ENCODE assay signal across 8 cellular contexts in the genomic region with DNA sequence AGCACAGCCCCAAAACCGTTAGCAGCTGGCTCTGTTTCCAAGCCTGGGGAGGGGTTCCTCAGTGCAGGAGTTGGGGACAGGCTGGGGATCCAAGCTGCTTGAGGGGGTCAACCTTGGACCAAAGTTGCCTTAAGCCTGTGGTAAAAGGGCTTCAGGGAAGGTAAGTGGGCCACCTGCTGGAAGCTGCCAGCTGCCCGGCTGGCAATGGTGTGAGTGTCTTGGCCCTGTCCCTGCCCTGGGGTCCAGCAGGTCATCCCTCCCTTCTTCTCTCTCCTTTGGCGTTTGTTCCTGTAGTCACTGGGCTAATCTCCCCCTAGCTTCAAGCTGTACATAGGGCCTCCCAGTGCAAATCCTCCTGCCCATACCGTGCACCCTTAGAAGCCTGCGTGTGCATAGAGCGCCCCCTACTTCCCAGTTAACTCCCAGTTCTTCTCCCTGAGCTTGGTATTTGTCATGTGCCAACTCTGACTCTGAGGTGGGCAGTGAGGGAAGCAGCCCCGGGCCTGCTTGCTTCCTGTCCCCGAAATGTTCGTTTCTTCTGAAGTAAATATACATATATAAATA. TPM values are rescaled to one million over a fixed set of nuclear protein-coding genes. Genes with fewer than 3 reads are reported as not detected.
DNase-seq lines count a peak whose midpoint lies in the region; ATAC-seq and TF ChIP-seq lines count a peak whose summit lies in the region.

No MANE protein-coding gene starts in this region.

- peaks cover 9% of the 10 kb centered on the region for H3K4me1 ChIP-seq in effector memory CD4-positive, alpha-beta T cell (ENCODE audit: control insufficient read depth, insufficient read depth, low read length, poor library complexity, severe bottlenecking)

- ATAC-seq in T-helper 17 cell (no peak), GM19023 (IDR thresholded peaks at IDR 0.05; ENCODE audit: unreplicated experiment) (no peak), HG02970 (IDR thresholded peaks at IDR 0.05; ENCODE audit: low FRiP score, unreplicated experiment) (no peak)

- H3K27ac ChIP-seq in effector memory CD4-positive, alpha-beta T cell (ENCODE audit: insufficient read depth, low read length, poor library complexity, severe bottlenecking), result no peak overlapping the region

- H3K4me3 ChIP-seq in effector memory CD4-positive, alpha-beta T cell (ENCODE audit: insufficient read depth, low read depth, low read length, poor library complexity, severe bottlenecking), result no peak overlapping the region

- peak; percentile 75 for TF ChIP-seq CTCF in Calu3 (IDR thresholded peaks at IDR 0.05; ENCODE audit: unreplicated experiment)

- H3K36me3 Mint-ChIP-seq in Calu3 (ENCODE audit: insufficient read depth, unreplicated experiment), result peaks cover 78% of the 10 kb centered on the region
- H3K36me3 Mint-ChIP-seq in T-helper 17 cell (ENCODE audit: low read depth), result peaks cover 5% of the 10 kb centered on the region

- intact Hi-C loops in Calu3 (cut with micrococcal nuclease; ENCODE audit: unreplicated experiment), result no loop called here

- H3K4me1 Mint-ChIP-seq in Calu3 (ENCODE audit: low read depth, unreplicated experiment), result peaks cover 11% of the 10 kb centered on the region
- peaks cover 15% of the 10 kb centered on the region for H3K4me1 Mint-ChIP-seq in T-helper 17 cell

- CTCF ChIA-PET in Calu3 (lab: Charles Lee), result interaction anchor here (0.9 to 2.9 kb wide), 9 partner anchors 9 to 93 kb away, joined by 3 to 45 read pairs (median 5); no protein-coding TSS in a partner anchor

- no peaks in the 10 kb centered on the region for H3K9me3 ChIP-seq in T-helper 17 cell (ENCODE audit: control insufficient read depth, low read length, poor library complexity, severe bottlenecking)
- no peaks in the 10 kb centered on the region for H3K9me3 ChIP-seq in effector memory CD4-positive, alpha-beta T cell (ENCODE audit: control insufficient read depth, low read length)

- no peaks in the 10 kb centered on the region for H3K27me3 ChIP-seq in effector memory CD4-positive, alpha-beta T cell (replicated peaks; ENCODE audit: control insufficient read depth, insufficient read depth, low read length, poor library complexity, severe bottlenecking)

- H3K9me3 Mint-ChIP-seq in Calu3 (ENCODE audit: low read depth, unreplicated experiment), result no peaks in the 10 kb centered on the region

- peak; percentile 69 for DNase-seq in Calu3
- peak; percentile 81 for DNase-seq in HT-29 (ENCODE audit: low spot score)
- DNase-seq in T-helper 17 cell, result no peak
- DNase-seq in hippocampal formation (lab: John Stamatoyannopoulos, UW), result peak; percentile 62 to 78
- DNase-seq in effector memory CD4-positive, alpha-beta T cell, result no peak
- DNase-seq in AG20443 (ENCODE audit: low spot score), result no peak

- peaks cover 52% of the 10 kb centered on the region for H3K36me3 ChIP-seq in effector memory CD4-positive, alpha-beta T cell (ENCODE audit: control insufficient read depth, insufficient read depth, low read length)

- H3K27ac Mint-ChIP-seq in Calu3 (ENCODE audit: unreplicated experiment) (no peak overlapping the region), T-helper 17 cell (peak overlapping the region; percentile 27)

- H3K27me3 Mint-ChIP-seq in Calu3 (ENCODE audit: unreplicated experiment) (no peaks in the 10 kb centered on the region), T-helper 17 cell (no peaks in the 10 kb centered on the region)

- BruUV-seq in Calu3 (replicated peaks; lab: Mats Ljungman, UMichigan), result no TSS peak

- H3K4me3 Mint-ChIP-seq in Calu3 (ENCODE audit: low read depth, unreplicated experiment) (no peak overlapping the region), T-helper 17 cell (no peak overlapping the region)

RNA-seq across cellular contexts. Expression of a gene that starts 4.4 kb away (rescaled TPM):
- total RNA-seq in Calu3 (2022), result 140 and 146 TPM in 2 replicates
- total RNA-seq in HT-29 (2014; rRNA removed; shearing (Covaris generic)), result 113 and 120 TPM in 2 replicates
- 10 to 100 TPM; 68.4 to 77.6 TPM for total RNA-seq in T-helper 17 cell

RNA-seq across cellular contexts. Expression of a gene that starts 4.7 kb away (rescaled TPM):
- total RNA-seq in Calu3 (2022) (72.4 TPM in 2 replicates), T-helper 17 cell (10 to 100 TPM in 1 of 2 donors, 1 to 10 TPM in 1; 9.7 to 13.0 TPM)
- total RNA-seq in HT-29 (2014; rRNA removed; shearing (Covaris generic)), result 137 and 147 TPM in 2 replicates

RNA-seq across cellular contexts. Expression of a gene that starts 28.8 kb away (rescaled TPM):
- total RNA-seq in Calu3 (2022), result 55.6 and 74.1 TPM in 2 replicates
- total RNA-seq in HT-29 (2014; rRNA removed; shearing (Covaris generic)), result 1.9 and 9.4 TPM in 2 replicates
- 1 to 10 TPM; 1.2 to 4.6 TPM for total RNA-seq in T-helper 17 cell

RNA-seq across cellular contexts. Expression of a gene that starts 35.6 kb away (rescaled TPM):
- total RNA-seq in Calu3 (2022), result 91.4 and 139 TPM in 2 replicates
- total RNA-seq in HT-29 (2014; rRNA removed; shearing (Covaris generic)), result 70.1 and 105 TPM in 2 replicates
- 1 to 10 TPM in 1 of 2 donors, under 1 TPM in 1; 0.47 to 1.5 TPM for total RNA-seq in T-helper 17 cell

RNA-seq across cellular contexts. Expression of a gene that starts 40.1 kb away (rescaled TPM):
- 8.5 and 19.2 TPM in 2 replicates for total RNA-seq in Calu3 (2022)
- not detected in 2 replicates for total RNA-seq in HT-29 (2014; rRNA removed; shearing (Covaris generic))
- total RNA-seq in T-helper 17 cell, result 10 to 100 TPM in 1 of 2 donors, 1 to 10 TPM in 1; 5.2 to 15.7 TPM

Comparison
In these comparisons a context has a peak if more than half of its experiments do, and no peak if none do; other contexts are left out.
1. DNase-seq: peak in Calu3 (single experiment), HT-29 (single experiment) and hippocampal formation (2 of 2); none in T-helper 17 cell (0 of 3), effector memory CD4-positive, alpha-beta T cell (0 of 3) and AG20443 (single experiment).